In the genomic region with DNA sequence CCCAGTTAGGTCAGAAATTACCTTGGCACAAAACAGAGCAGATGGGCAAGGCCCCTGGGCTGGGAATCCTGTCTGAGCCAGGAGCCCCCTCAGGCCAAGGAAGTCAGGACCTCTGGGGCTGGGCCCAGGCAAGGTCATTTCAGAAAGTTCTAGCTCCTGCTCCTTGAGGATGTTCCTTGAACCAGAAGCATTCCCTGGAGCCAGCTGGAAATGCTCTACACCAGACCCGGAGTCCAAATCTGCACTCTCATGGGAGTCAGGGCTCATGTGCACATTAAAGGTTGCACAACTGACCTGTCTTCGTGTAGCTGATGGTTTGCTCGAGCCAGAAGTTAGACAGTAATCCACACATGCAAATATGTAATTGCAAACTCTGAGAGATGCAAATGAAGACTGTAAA, we compare ENCODE assay signal across 16 cellular contexts.
"Had no signal": no experiment of that assay in that cellular context is flagged by ENCODE, and none has a peak within 500 bp of the region (broad histone marks: within the 10 kb centered on the region; RNA-seq: fewer than 3 reads in every experiment).

No MANE protein-coding gene starts in this region.

- DNase-seq: activated CD4-positive, alpha-beta T cell treated with anti-CD3 and anti-CD28 coated beads, Interleukin-2, amount 50 U/mL, for 1 hour; activated CD4-positive, CD25-positive, alpha-beta regulatory T cell treated with anti-CD3 and anti-CD28 coated beads, Interleukin-2, amount 50 U/mL, for 72 hours; activated CD8-positive, alpha-beta memory T cell treated with anti-CD3 and anti-CD28 coated beads, Interleukin-2, amount 50 U/mL, for 4 hours; activated effector memory CD4-positive, alpha-beta T cell treated with Interleukin-2 at 50 U/mL for 16 hours; activated naive CD4-positive, alpha-beta T cell treated with anti-CD3 and anti-CD28 coated beads, Interleukin-2, amount 50 U/mL, for 16 hours; cortex of kidney; erythroblast; foreskin fibroblast; stimulated activated naive CD4-positive, alpha-beta T cell; T-helper 2 cell; transverse colon had no signal

- H2AFZ ChIP-seq: hepatocyte, parathyroid adenoma had no signal

- H3K4me1 ChIP-seq: ascending aorta, parathyroid adenoma, transverse colon had no signal

- H3K79me2 ChIP-seq: parathyroid adenoma had no signal

- H3K27ac ChIP-seq: ascending aorta, hepatocyte, parathyroid adenoma, transverse colon, VCaP had no signal

- FAIRE-seq: endometrium had no signal

- H3K4me3 ChIP-seq: ascending aorta, hepatocyte, transverse colon had no signal

- H3K36me3 ChIP-seq: ascending aorta, transverse colon had no signal

- H3K4me2 ChIP-seq: hepatocyte had no signal

- H3K27me3 ChIP-seq: ascending aorta, hepatocyte, transverse colon had no signal

- H3K9me3 ChIP-seq: ascending aorta, transverse colon had no signal
